17 cellular contexts compared by ENCODE assay signal in genomic region chr5:80134879-80135278, GRCh38.
A peak's percentile ranks its signal among the peaks of the same experiment; 100 is the strongest.
DNase-seq lines count a peak whose midpoint lies in the region; ATAC-seq and TF ChIP-seq lines count a peak whose summit lies in the region.
"Had no signal": no experiment of that assay in that cellular context is flagged by ENCODE, and none has a peak within 500 bp of the region (broad histone marks: within the 10 kb centered on the region; RNA-seq: fewer than 3 reads in every experiment).

No MANE protein-coding gene starts in this region.

- no peak for TF ChIP-seq CTCF in WTC11 (IDR thresholded peaks at IDR 0.05)
- no peak for TF ChIP-seq CTCF in endodermal cell (conservative IDR thresholded peaks at IDR 0.05)

- H3K36me3 ChIP-seq in endodermal cell (ENCODE audit: control insufficient read depth, insufficient read depth, low read length), result peaks cover 22% of the 10 kb centered on the region
- H3K36me3 ChIP-seq: breast epithelium, SJSA1, WERI-Rb-1 had no signal

- H3K27ac ChIP-seq in endodermal cell (ENCODE audit: low read depth, low read length) (no peak overlapping the region), skin epidermis (peak overlapping the region in 11 of 21 experiments; percentile 5 to 90 (median 56))
- H3K27ac ChIP-seq: breast epithelium, SJSA1, WERI-Rb-1 had no signal

- POLR2A ChIA-PET in WTC11 (lab: Charles Lee), result no interaction called here

- H3K4me3 Mint-ChIP-seq in activated T-cell treated with anti-CD3 and anti-CD28 coated beads, Interleukin-2, amount 50 U/mL, for 24 hours, result no peak overlapping the region
- H3K4me3 Mint-ChIP-seq in WTC11 (no peak overlapping the region), endodermal cell (no peak overlapping the region)

- CTCF ChIA-PET in WTC11 (lab: Charles Lee), result no interaction called here

- H3K9me3 Mint-ChIP-seq in activated T-cell treated with anti-CD3 and anti-CD28 coated beads, Interleukin-2, amount 50 U/mL, for 24 hours, result peaks cover 9% of the 10 kb centered on the region
- H3K9me3 Mint-ChIP-seq in WTC11 (peaks cover 22% of the 10 kb centered on the region), endodermal cell (no peaks in the 10 kb centered on the region)

- no peaks in the 10 kb centered on the region for H3K27me3 ChIP-seq in endodermal cell (ENCODE audit: control insufficient read depth, insufficient read depth, low read length, poor library complexity, severe bottlenecking)
- H3K27me3 ChIP-seq: breast epithelium, SJSA1 had no signal

- H3K9me3 ChIP-seq in endodermal cell (ENCODE audit: control insufficient read depth, low read length), result peaks cover 5% of the 10 kb centered on the region
- H3K9me3 ChIP-seq: breast epithelium, SJSA1 had no signal

- peak; percentile 18 for ATAC-seq in WTC11

- H3K27me3 Mint-ChIP-seq in activated T-cell treated with anti-CD3 and anti-CD28 coated beads, Interleukin-2, amount 50 U/mL, for 24 hours, result no peaks in the 10 kb centered on the region
- H3K27me3 Mint-ChIP-seq in WTC11 (ENCODE audit: low read depth) (no peaks in the 10 kb centered on the region; the same call in 1 of the 2 replicates), endodermal cell (ENCODE audit: insufficient read depth) (no peaks in the 10 kb centered on the region)

- H3K9ac ChIP-seq in endodermal cell (ENCODE audit: extremely low read depth, low read length, poor library complexity, severe bottlenecking), result no peak overlapping the region

- peaks cover 80% of the 10 kb centered on the region for H3K4me1 Mint-ChIP-seq in activated T-cell treated with anti-CD3 and anti-CD28 coated beads, Interleukin-2, amount 50 U/mL, for 24 hours (ENCODE audit: low read depth)
- peaks cover 71% of the 10 kb centered on the region for H3K4me1 Mint-ChIP-seq in WTC11
- peaks cover 15% of the 10 kb centered on the region for H3K4me1 Mint-ChIP-seq in endodermal cell

- H3K4me3 ChIP-seq in endodermal cell (ENCODE audit: low read length), result no peak overlapping the region
- no peak overlapping the region for H3K4me3 ChIP-seq in skin epidermis
- H3K4me3 ChIP-seq: breast epithelium, SJSA1 had no signal

- H3K27ac Mint-ChIP-seq in activated T-cell treated with anti-CD3 and anti-CD28 coated beads, Interleukin-2, amount 50 U/mL, for 24 hours, result peak overlapping the region; percentile 87
- H3K27ac Mint-ChIP-seq in WTC11 (peak overlapping the region; percentile 91), endodermal cell (peak overlapping the region; percentile 23)

- no peak for DNase-seq in activated T-cell treated with anti-CD3 and anti-CD28 coated beads, Interleukin-2, amount 50 U/mL, for 24 hours
- DNase-seq in activated T-cell treated with anti-CD3 and anti-CD28 coated beads, Interleukin-2, amount 50 U/mL, for 48 hours, result no peak
- DNase-seq in WTC11 (ENCODE audit: low spot score) (no peak), endodermal cell (no peak), superior temporal gyrus (ENCODE audit: extremely low spot score) (no peak), germinal center (ENCODE audit: low spot score) (no peak), NCI-H128 (lab: John Stamatoyannopoulos, UW; ENCODE audit: unreplicated experiment) (no peak)
- DNase-seq: erythroblast, GOT3, KG1, NCI-H1436 treated with DMSO at 0.1 percent for 48 hours, NCI-H345, nucleus accumbens, WERI-Rb-1 had no signal

- H3K36me3 Mint-ChIP-seq in activated T-cell treated with anti-CD3 and anti-CD28 coated beads, Interleukin-2, amount 50 U/mL, for 24 hours (ENCODE audit: low read depth), result peaks cover 18% of the 10 kb centered on the region
- H3K36me3 Mint-ChIP-seq in WTC11 (peaks cover 15% of the 10 kb centered on the region), endodermal cell (ENCODE audit: low read depth) (peaks cover 33% of the 10 kb centered on the region)

- no peaks in the 10 kb centered on the region for H3K4me1 ChIP-seq in endodermal cell (ENCODE audit: control insufficient read depth, insufficient read depth, low read length)
- H3K4me1 ChIP-seq: breast epithelium, SJSA1 had no signal

- 82 to 92% methylated on average over 2 to 3 of the region's 3 CpGs for WGBS in endodermal cell (ENCODE audit: insufficient coverage in 1 of 2, insufficient read length in 1 of 2), 2 experiments

TF ChIP-seq in WTC11, 78 proteins besides CTCF, POLR2A, EP300 and RAD21:
- TF ChIP-seq SMAD3 (CRISPR knock-in tag; IDR thresholded peaks at IDR 0.05; ENCODE audit: borderline replicate concordance) (peak; percentile 13; the same call in 1 of the 2 replicates), ZNF121 (CRISPR knock-in tag; IDR thresholded peaks at IDR 0.05) (peak; percentile 92), ZNF416 (CRISPR knock-in tag; IDR thresholded peaks at IDR 0.05) (no peak)

Comparison
In these comparisons a context has a peak if more than half of its experiments do, and no peak if none do; other contexts are left out.
1. H3K27ac Mint-ChIP-seq: peak in every context shown above with its lines; median percentile 91 in WTC11; 87 in activated T-cell treated with anti-CD3 and anti-CD28 coated beads, Interleukin-2, amount 50 U/mL, for 24 hours; 23 in endodermal cell.